8 cellular contexts compared by ENCODE assay signal in genomic region chr2:85889648-85890281, GRCh38. TPM values are rescaled to one million over a fixed set of nuclear protein-coding genes. Genes with fewer than 3 reads are reported as not detected.
DNase-seq lines count a peak whose midpoint lies in the region; ATAC-seq and TF ChIP-seq lines count a peak whose summit lies in the region.

No MANE protein-coding gene starts in this region.

- DNase-seq in T-cell (no peak), head of caudate nucleus (peak in 33 of 42 donors; percentile 17 to 79 (median 51)), psoas muscle (peak; percentile 47 to 59), Kasumi-1 (lab: John Stamatoyannopoulos, UW) (no peak), hepatic stellate cell (ENCODE audit: low spot score) (no peak)
- no peak for DNase-seq in stimulated activated naive CD4-positive, alpha-beta T cell (lab: John Stamatoyannopoulos, UW)

- CTCF ChIA-PET in T-cell (lab: Charles Lee) = interaction anchor here (0.6 to 7.2 kb wide), 22 partner anchors 11 to 1560 kb away, joined by 3 to 59 read pairs (median 6); partner anchors contain the start of genes KDM3A (in 1 of the 2), POLR1A (in 1 of the 2) and PTCD3 (in 1 of the 2)

- H3K27me3 ChIP-seq in psoas muscle (ENCODE audit: insufficient read depth in 3 of 3, low read length in 2 of 3) = no peaks in the 10 kb centered on the region

- H3K9me3 ChIP-seq in psoas muscle = no peaks in the 10 kb centered on the region

- no peaks in the 10 kb centered on the region for H3K27me3 Mint-ChIP-seq in T-cell

- H3K27ac ChIP-seq in psoas muscle = peak overlapping the region; percentile 96

- ATAC-seq in T-cell (replicated peaks in 1 of 4) (no peak), psoas muscle (peak in 1 of 4 donors; percentile 4), GM19395 (IDR thresholded peaks at IDR 0.05; ENCODE audit: unreplicated experiment) (no peak)

- no peaks in the 10 kb centered on the region for H3K36me3 ChIP-seq in psoas muscle (ENCODE audit: insufficient read depth in 1 of 2, low read depth in 1 of 2)

- H3K4me3 Mint-ChIP-seq in T-cell = peak overlapping the region; percentile 93 to 96 (median 95)

- H3K36me3 Mint-ChIP-seq in T-cell = no peaks in the 10 kb centered on the region

- no peaks in the 10 kb centered on the region for H3K9me3 Mint-ChIP-seq in T-cell

- H3K4me3 ChIP-seq in GM08714 (ENCODE audit: low read length) = peak overlapping the region; percentile 58
- H3K4me3 ChIP-seq in psoas muscle = peak overlapping the region; percentile 77

- TF ChIP-seq CTCF in psoas muscle (IDR thresholded peaks at IDR 0.05) = no peak

- peaks cover 32% of the 10 kb centered on the region for H3K4me1 ChIP-seq in psoas muscle

- WGBS in psoas muscle, 3 donors = 13 to 25% (median 16%) methylated on average over 20 of the region's 20 CpGs

- POLR2A ChIA-PET in T-cell (lab: Charles Lee) = interaction anchor here in 1 of 2 donors (0.6 to 1.0 kb wide), 3 partner anchors 9 to 147 kb away, joined by 3 to 5 read pairs (median 3); no protein-coding TSS in a partner anchor

- H3K27ac Mint-ChIP-seq in T-cell = peak overlapping the region; percentile 93 to 98

- H3K4me1 Mint-ChIP-seq in T-cell = peaks cover 63 to 73% (median 70%) of the 10 kb centered on the region in 3 donors

- intact Hi-C loops in head of caudate nucleus (cut with DNase I) (loop anchor here (5.0 kb wide), 4 partner anchors 37 to 148 kb away; no protein-coding TSS in a partner anchor), psoas muscle (cut with DNase I) (loop anchor here (2.0 to 5.0 kb wide), 4 partner anchors 62 to 191 kb away; no protein-coding TSS in a partner anchor)

RNA-seq across cellular contexts. Expression of gene ST3GAL5, which starts 1.0 kb away (rescaled TPM):
- 10 to 100 TPM; 22.8 to 56.2 (median 31.9) TPM for total RNA-seq in T-cell
- total RNA-seq in psoas muscle = 10 to 100 TPM in 3 of 4 donors, 1 to 10 TPM in 1; 7.9 to 19.5 (median 12.4) TPM
- polyA plus RNA-seq in psoas muscle = 10 to 100 TPM; 14.6 to 35.6 (median 15.3) TPM

Comparison
In these comparisons a context has a peak if more than half of its experiments do, and no peak if none do; other contexts are left out.
1. DNase-seq: peak in head of caudate nucleus (33 of 42) and psoas muscle (2 of 2); none in T-cell (0 of 34), stimulated activated naive CD4-positive, alpha-beta T cell (0 of 6), Kasumi-1 (0 of 2) and hepatic stellate cell (single experiment).